Comparison of ENCODE assay signal across 30 cellular contexts in the genomic region with DNA sequence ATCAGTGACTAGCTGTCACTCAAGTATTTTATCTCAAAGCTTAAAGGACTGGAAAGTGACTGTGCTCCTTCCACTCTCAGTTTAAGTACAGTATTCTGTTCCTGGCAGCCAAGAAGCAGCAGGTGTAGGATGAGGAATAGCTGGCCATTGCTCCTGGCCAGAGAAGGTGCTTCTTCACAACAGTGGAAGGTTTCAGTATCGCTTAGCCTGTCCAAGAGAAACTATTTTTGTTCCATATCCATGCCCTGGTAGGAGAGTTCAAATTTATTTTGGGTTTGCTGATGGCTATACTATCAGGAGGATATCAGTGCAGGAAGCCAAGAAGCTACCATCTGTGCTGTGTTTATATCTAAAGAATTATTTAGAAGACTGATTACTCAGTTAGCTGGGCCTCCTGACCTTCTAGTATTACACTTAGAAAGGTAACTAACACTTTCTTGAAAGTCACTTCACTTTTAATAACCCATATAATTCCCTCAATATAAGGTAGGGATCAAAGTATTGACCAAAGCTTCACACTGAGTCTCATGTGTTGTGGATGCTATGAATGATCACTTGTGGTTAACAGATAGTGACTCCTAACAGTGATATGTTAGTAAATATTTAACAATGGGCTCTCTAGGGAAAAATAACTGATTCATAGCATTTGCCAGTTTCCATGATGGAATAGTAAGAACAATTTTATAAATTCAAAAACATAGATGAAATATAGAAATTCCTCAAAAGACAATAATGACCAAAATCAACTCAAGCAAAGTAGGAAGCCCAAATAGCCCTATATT.
DNase-seq lines count a peak whose midpoint lies in the region; ATAC-seq and TF ChIP-seq lines count a peak whose summit lies in the region.
"Had no signal": no experiment of that assay in that cellular context is flagged by ENCODE, and none has a peak within 500 bp of the region (broad histone marks: within the 10 kb centered on the region; RNA-seq: fewer than 3 reads in every experiment).

No MANE protein-coding gene starts in this region.

- H3K36me3 ChIP-seq in lower lobe of right lung = no peaks in the 10 kb centered on the region
- H3K36me3 ChIP-seq: cardiac muscle cell, HAP-1, ovary had no signal

- no peaks in the 10 kb centered on the region for H3K27me3 ChIP-seq in lower lobe of right lung (ENCODE audit: low read depth)
- H3K27me3 ChIP-seq: cardiac muscle cell, ovary, spleen, tibial artery had no signal

- no peak overlapping the region for H3K27ac ChIP-seq in lower lobe of right lung
- H3K27ac ChIP-seq: cardiac muscle cell, ovary, SK-N-MC, spleen, tibial artery had no signal

- intact Hi-C loops in lower lobe of right lung (cut with DNase I) = no loop called here

- TF ChIP-seq CTCF in lower lobe of right lung (IDR thresholded peaks at IDR 0.05) = no peak

- ATAC-seq in lower lobe of right lung = no peak
- ATAC-seq: activated T-cell treated with anti-CD3 and anti-CD28 coated beads, Interleukin-2, amount 50 U/mL, for 4 hours; GM12878 had no signal

- H3K4me3 ChIP-seq in lower lobe of right lung = no peak overlapping the region
- H3K4me3 ChIP-seq: cardiac muscle cell, GM12878, HAP-1, ovary, SK-N-MC, spleen, tibial artery had no signal

- no peaks in the 10 kb centered on the region for H3K9me3 ChIP-seq in lower lobe of right lung
- H3K9me3 ChIP-seq: HAP-1, ovary, spleen, tibial artery had no signal

- peak; percentile 60 for DNase-seq in DMS 273 (lab: John Stamatoyannopoulos, UW; ENCODE audit: unreplicated experiment)
- DNase-seq in HCEC 1CT = peak; percentile 24
- DNase-seq in cerebellum (ENCODE audit: low spot score) = peak; percentile 79
- DNase-seq in myocyte (ENCODE audit: low read depth) = peak; percentile 63
- no peak for DNase-seq in lower lobe of right lung
- DNase-seq in stimulated activated CD4-positive, alpha-beta T cell treated with anti-CD3 and anti-CD28 coated beads, Interleukin-2, amount 100 ng/mL, for 24 hours = no peak
- DNase-seq in stimulated activated CD4-positive, alpha-beta T cell treated with anti-CD3 and anti-CD28 coated beads, Interleukin-12 subunit alpha, Interleukin-12 subunit beta, amount 100 ng/mL, for 4 hours = no peak
- DNase-seq in NCI-H2081 (lab: John Stamatoyannopoulos, UW) = no peak
- DNase-seq: activated B cell treated with CpG ODN at 0.5 μM for 24 hours; activated CD4-positive, alpha-beta T cell treated with anti-CD3 and anti-CD28 coated beads, Interleukin-2, amount 50 U/mL, for 1 hour; activated gamma-delta T cell; activated naive CD8-positive, alpha-beta T cell treated with anti-CD3 and anti-CD28 coated beads, Interleukin-2, amount 10 ng/mL, durations not matched to agents 7 days and 5 days; activated T-cell treated with anti-CD3 and anti-CD28 coated beads, Interleukin-2, amount 50 U/mL, for 4 hours; aorta; CD4-positive, alpha-beta memory T cell; erythroblast; foreskin fibroblast; head of caudate nucleus; mammary epithelial cell; NCI-H1092; NCI-H1694; NCI-H510A; ovary; spleen; stimulated activated CD4-positive, alpha-beta T cell treated with anti-CD3 and anti-CD28 coated beads, Interleukin-2, amount 100 ng/mL, for 48 hours; tibial artery had no signal

- peaks cover 5% of the 10 kb centered on the region for H3K4me1 ChIP-seq in lower lobe of right lung
- H3K4me1 ChIP-seq: HAP-1 had no signal

Comparison
In these comparisons a context has a peak if more than half of its experiments do, and no peak if none do; other contexts are left out.
1. DNase-seq: peak in DMS 273 (single experiment), HCEC 1CT (single experiment), cerebellum (single experiment) and myocyte (single experiment); none in lower lobe of right lung (single experiment), stimulated activated CD4-positive, alpha-beta T cell treated with anti-CD3 and anti-CD28 coated beads, Interleukin-2, amount 100 ng/mL, for 24 hours (0 of 2), stimulated activated CD4-positive, alpha-beta T cell treated with anti-CD3 and anti-CD28 coated beads, Interleukin-12 subunit alpha, Interleukin-12 subunit beta, amount 100 ng/mL, for 4 hours (single experiment) and NCI-H2081 (0 of 2).